Comparison of ENCODE assay signal across 10 cellular contexts in genomic region chr5:125559296-125559695, GRCh38.
A peak's percentile ranks its signal among the peaks of the same experiment; 100 is the strongest.
DNase-seq lines count a peak whose midpoint lies in the region; ATAC-seq, FAIRE-seq and TF ChIP-seq lines count a peak whose summit lies in the region.
"Had no signal": no experiment of that assay in that cellular context is flagged by ENCODE, and none has a peak within 500 bp of the region (broad histone marks: within the 10 kb centered on the region; RNA-seq: fewer than 3 reads in every experiment).

No MANE protein-coding gene starts in this region.

- peaks cover 24% of the 10 kb centered on the region for H3K4me1 Mint-ChIP-seq in brain

- no peaks in the 10 kb centered on the region for H3K36me3 Mint-ChIP-seq in brain

- ATAC-seq in activated CD4-positive, CD25-positive, alpha-beta regulatory T cell treated with anti-CD3 and anti-CD28 coated beads, Interleukin-2, amount 50 U/mL, for 24 hours: no peak
- ATAC-seq in GM19035 (IDR thresholded peaks at IDR 0.05; ENCODE audit: unreplicated experiment): no peak

- no peaks in the 10 kb centered on the region for H3K36me3 ChIP-seq in keratinocyte (ENCODE audit: control insufficient read depth in 2 of 2, extremely low read depth in 1 of 2, insufficient read depth in 2 of 2, low read length in 2 of 2)

- peak; percentile 47 for DNase-seq in ACHN
- peak; percentile 13 for DNase-seq in HK-2 (ENCODE audit: unreplicated experiment)
- DNase-seq in keratinocyte (ENCODE audit: low read depth, low spot score): peak; percentile 80
- DNase-seq in NCI-H1436 (lab: John Stamatoyannopoulos, UW): no peak
- no peak for DNase-seq in HuH-7 (ENCODE audit: low spot score)
- DNase-seq: NCI-H2081 treated with DMSO at 0.1 percent for 48 hours had no signal

- TF ChIP-seq CTCF in brain (conservative IDR thresholded peaks at IDR 0.05) (no peak), keratinocyte (optimal IDR thresholded peaks at IDR 0.05 in 1 of 3, IDR thresholded peaks at IDR 0.05 in 1 of 3, conservative IDR thresholded peaks at IDR 0.05 in 1 of 3; ENCODE audit: extremely low read depth in 1 of 3, insufficient read depth in 2 of 3, low read length in 3 of 3) (no peak)

- no peaks in the 10 kb centered on the region for H3K9me1 ChIP-seq in keratinocyte (ENCODE audit: control insufficient read depth, extremely low read depth, insufficient read depth, low read length)

- FAIRE-seq in keratinocyte (lab: Jason Lieb, UNC): peak; percentile 99

- dilution Hi-C loops in keratinocyte (cut with MboI; ENCODE audit: extremely low pct_ligation_motif_present, low sequenced_read_pairs): no loop called here

- H3K9me3 Mint-ChIP-seq in brain: peaks cover 0 to 3% (median 0%) of the 10 kb centered on the region in 5 experiments

- peaks cover 28% of the 10 kb centered on the region for H3K4me1 ChIP-seq in keratinocyte (ENCODE audit: control insufficient read depth, extremely low read depth, insufficient read depth, low read length)

- H3K79me2 ChIP-seq in keratinocyte (ENCODE audit: control insufficient read depth, insufficient read depth, low read length): no peaks in the 10 kb centered on the region

- no peak overlapping the region for H3K4me3 Mint-ChIP-seq in brain

- no peaks in the 10 kb centered on the region for H3K9me3 ChIP-seq in keratinocyte (ENCODE audit: control insufficient read depth, low read depth, low read length)

- H3K4me3 ChIP-seq in keratinocyte (ENCODE audit: control insufficient read depth in 2 of 3, extremely low read depth in 1 of 3, insufficient read depth in 2 of 3, low read depth in 1 of 3, low read length in 3 of 3): peak overlapping the region in 2 of 3 experiments; percentile 29 to 45

- peaks cover 3% of the 10 kb centered on the region for H3K27me3 Mint-ChIP-seq in brain

- H3K4me2 ChIP-seq in keratinocyte (ENCODE audit: control insufficient read depth, extremely low read depth, insufficient read depth, low read depth, low read length): peak overlapping the region; percentile 72

- H2AFZ ChIP-seq in keratinocyte (ENCODE audit: control insufficient read depth, low read length): peak overlapping the region; percentile 44

- no peaks in the 10 kb centered on the region for H4K20me1 ChIP-seq in keratinocyte (ENCODE audit: control insufficient read depth, extremely low read depth, insufficient read depth, low read length)

- H3K27ac ChIP-seq in keratinocyte (ENCODE audit: control insufficient read depth, insufficient read depth, low read length): peak overlapping the region; percentile 51
- H3K27ac ChIP-seq: C4-2B had no signal

- no peak overlapping the region for H3K9ac ChIP-seq in keratinocyte (ENCODE audit: control insufficient read depth, extremely low read depth, insufficient read depth, low read length)

- in situ Hi-C loops in ACHN (cut with HindIII; ENCODE audit: low pct_ligation_motif_present, low pct_unique_long_range_greater_than_20kb, low sequenced_read_pairs): no loop called here

- H3K27me3 ChIP-seq in keratinocyte (ENCODE audit: control insufficient read depth, extremely low read depth, insufficient read depth, low read length): no peaks in the 10 kb centered on the region

- H3K27ac Mint-ChIP-seq in brain: peak overlapping the region in 3 of 5 experiments; percentile 28 to 51 (median 49)

Comparison
In these comparisons a context has a peak if more than half of its experiments do, and no peak if none do; other contexts are left out.
1. DNase-seq: peak in ACHN (single experiment), HK-2 (single experiment) and keratinocyte (single experiment); none in NCI-H1436 (single experiment) and HuH-7 (single experiment).